ENCODE assay signal across 16 cellular contexts in the genomic region with DNA sequence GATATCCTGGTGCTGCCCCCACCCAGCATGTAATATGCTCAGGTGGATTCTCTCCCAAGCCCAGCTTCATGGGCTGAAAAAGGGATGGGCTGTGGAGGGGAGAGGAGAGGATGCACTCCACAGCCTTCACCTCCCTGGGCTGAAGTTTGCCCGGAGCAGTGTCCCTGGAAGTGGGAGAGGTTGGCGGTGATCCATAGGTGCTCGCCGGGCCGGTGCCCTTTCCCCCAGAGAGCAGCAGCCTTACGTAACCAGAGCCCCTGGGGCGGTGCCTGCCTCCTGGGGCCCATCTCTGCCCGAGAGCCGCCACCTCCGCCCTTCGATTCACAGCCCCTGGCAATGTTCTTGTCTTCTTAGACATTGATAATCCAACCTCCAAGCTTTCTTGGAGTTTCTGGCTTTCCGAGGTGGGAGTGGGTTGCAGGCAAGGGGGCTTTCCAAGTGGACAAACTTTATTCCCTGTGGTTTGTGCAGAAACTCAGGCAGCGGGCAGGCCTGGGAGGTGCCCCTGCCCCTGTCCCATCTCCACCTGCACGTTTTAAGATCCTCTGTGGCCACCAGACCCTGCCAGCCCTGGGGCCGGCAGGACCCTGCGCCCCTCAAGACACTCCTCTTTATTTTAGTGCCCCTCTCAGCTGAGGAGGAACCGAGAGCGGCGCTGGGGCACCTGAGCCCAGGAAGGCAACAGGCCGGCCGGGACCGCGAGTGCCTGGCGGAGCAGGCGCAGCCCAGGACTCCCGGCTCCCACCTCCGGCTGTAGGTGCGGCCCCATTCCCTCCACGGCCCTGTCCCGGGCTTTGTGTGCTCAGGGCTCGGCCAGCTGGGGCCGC. TPM values are rescaled to one million over a fixed set of nuclear protein-coding genes. Genes with fewer than 3 reads are reported as not detected.
DNase-seq lines count a peak whose midpoint lies in the region; ATAC-seq, FAIRE-seq and TF ChIP-seq lines count a peak whose summit lies in the region.
"Had no signal": no experiment of that assay in that cellular context is flagged by ENCODE, and none has a peak within 500 bp of the region (broad histone marks: within the 10 kb centered on the region; RNA-seq: fewer than 3 reads in every experiment).

No MANE protein-coding gene starts in this region.

- no peaks in the 10 kb centered on the region for H3K9me3 ChIP-seq in Karpas-422 (ENCODE audit: low read length)
- no peaks in the 10 kb centered on the region for H3K9me3 ChIP-seq in adrenal gland (replicated peaks in 1 of 3)
- no peaks in the 10 kb centered on the region for H3K9me3 ChIP-seq in HepG2 (ENCODE audit: low read length)
- H3K9me3 ChIP-seq in transverse colon, result no peaks in the 10 kb centered on the region

- BruUV-seq in HepG2 (replicated peaks; lab: Mats Ljungman, UMichigan), result no TSS peak

- H3K27me3 ChIP-seq in Karpas-422 (ENCODE audit: low read length), result no peaks in the 10 kb centered on the region
- H3K27me3 ChIP-seq in adrenal gland, result no peaks in the 10 kb centered on the region
- no peaks in the 10 kb centered on the region for H3K27me3 ChIP-seq in HepG2 (ENCODE audit: control insufficient read depth in 1 of 2, insufficient read depth in 2 of 2, low read length in 2 of 2)
- no peaks in the 10 kb centered on the region for H3K27me3 ChIP-seq in transverse colon

- H3K79me2 ChIP-seq in Karpas-422 (ENCODE audit: low read length) (peaks cover 69% of the 10 kb centered on the region), HepG2 (ENCODE audit: insufficient read depth, low read length) (peaks cover 31% of the 10 kb centered on the region)

- FAIRE-seq in HepG2 (lab: Jason Lieb, UNC), result peak; percentile 79
- FAIRE-seq: GM19239 had no signal

- H4K20me1 ChIP-seq in Karpas-422 (ENCODE audit: insufficient read depth, low read depth, low read length) (peaks cover 26% of the 10 kb centered on the region; the same call in 1 of the 2 replicates), HepG2 (ENCODE audit: insufficient read depth, low read length) (peaks cover 4% of the 10 kb centered on the region; the same call in 1 of the 2 replicates)

- H3K9me2 ChIP-seq in Karpas-422 (replicated peaks; ENCODE audit: insufficient read depth, low read length), result no peaks in the 10 kb centered on the region

- H3K4me3 ChIP-seq in Karpas-422 (ENCODE audit: low read length) (peak overlapping the region; percentile 96; the same call in 1 of the 2 replicates), adrenal gland (no peak overlapping the region), HepG2 (replicated peaks in 1 of 3; ENCODE audit: insufficient read depth in 1 of 3, low read depth in 2 of 3, low read length in 3 of 3) (peak overlapping the region in 2 of 3 experiments; percentile 8 to 31; a peak in 1 of 6 replicates), transverse colon (peak overlapping the region in 2 of 4 donors; percentile 13 to 25)

- DNase-seq in Karpas-422 (no peak), adrenal gland (peak in 6 of 7 donors; percentile 83 to 91 (median 89)), HepG2 (ENCODE audit: low spot score) (peak; percentile 65), transverse colon (peak; percentile 89), HCEC 1CT (no peak), NCI-H2171 (lab: John Stamatoyannopoulos, UW) (no peak), SW480 (ENCODE audit: low spot score) (no peak)
- DNase-seq: activated CD4-positive, alpha-beta T cell treated with anti-CD3 and anti-CD28 coated beads, Interleukin-2, amount 50 U/mL, for 1 hour; anterior cingulate cortex; CD4-positive, alpha-beta memory T cell; effector CD4-positive, alpha-beta T cell; GF-D8; NCI-H1694 treated with DMSO at 0.1 percent for 48 hours; NCI-H526 treated with DMSO at 0.1 percent for 48 hours; SHP77 treated with DMSO at 0.1 percent for 48 hours had no signal

- peak in 1 of 2 experiments; percentile 43; a peak in 2 of 4 replicates for TF ChIP-seq EP300 in HepG2 (IDR thresholded peaks at IDR 0.05; ENCODE audit: low read depth in 2 of 2, low read length in 2 of 2)
- TF ChIP-seq EP300 in HepG2 (CRISPR knock-in tag; IDR thresholded peaks at IDR 0.05; ENCODE audit: borderline replicate concordance), result no peak
- no peak for TF ChIP-seq EP300 in transverse colon (IDR thresholded peaks at IDR 0.05; ENCODE audit: low read depth)

- H3K4me1 ChIP-seq in Karpas-422 (ENCODE audit: low read length), result peaks cover 78% of the 10 kb centered on the region
- peaks cover 70 to 74% of the 10 kb centered on the region in 2 donors for H3K4me1 ChIP-seq in adrenal gland (replicated peaks in 1 of 2)
- peaks cover 78% of the 10 kb centered on the region for H3K4me1 ChIP-seq in HepG2 (ENCODE audit: insufficient read depth, low read length)
- peaks cover 48 to 82% (median 77%) of the 10 kb centered on the region in 4 donors for H3K4me1 ChIP-seq in transverse colon

- TF ChIP-seq RAD21 in HepG2 (CRISPR knock-in tag; IDR thresholded peaks at IDR 0.05), result no peak

- CTCF ChIA-PET in HepG2 (lab: Yijun Ruan, JAX; ENCODE audit: low intra/inter-chr PET ratio, low total read pairs), result no interaction called here

- TF ChIP-seq POLR2A in adrenal gland (IDR thresholded peaks at IDR 0.05), result peak in 1 of 2 donors; percentile 36
- peak; percentile 45 to 61 for TF ChIP-seq POLR2A in HepG2 (IDR thresholded peaks at IDR 0.05; ENCODE audit: insufficient read depth in 1 of 2, low read depth in 2 of 2, low read length in 2 of 2)
- TF ChIP-seq POLR2A in transverse colon (IDR thresholded peaks at IDR 0.05), result peak; percentile 52

- 53 to 63% (median 61%) methylated on average over 25 to 32 of the region's 32 CpGs for WGBS in adrenal gland, 4 donors
- 81% methylated on average over 20 of the region's 32 CpGs for WGBS in HepG2 (ENCODE audit: low lambda C conversion rate)
- WGBS in transverse colon (ENCODE audit: low coverage in 1 of 2), 2 donors, result 48% methylated on average over 28 of the region's 32 CpGs; no CpG with 5 or more reads in 1 of the 2 donors

- H3K36me3 ChIP-seq in Karpas-422 (ENCODE audit: insufficient read depth, low read length), result peaks cover 3% of the 10 kb centered on the region; the same call in 1 of the 2 replicates
- no peaks in the 10 kb centered on the region for H3K36me3 ChIP-seq in adrenal gland (replicated peaks in 1 of 2)
- H3K36me3 ChIP-seq in HepG2 (replicated peaks in 1 of 2; ENCODE audit: control insufficient read depth in 1 of 2, insufficient read depth in 2 of 2, low read length in 2 of 2), result no peaks in the 10 kb centered on the region
- H3K36me3 ChIP-seq in transverse colon, result no peaks in the 10 kb centered on the region

- POLR2A ChIA-PET in HepG2 (lab: Yijun Ruan, JAX), result interaction anchor here (0.6 kb wide), 1 partner anchor 10 kb away, joined by 3 read pairs; a partner anchor contains a TSS

- in situ Hi-C loops in HepG2 (cut with HindIII; ENCODE audit: extremely low pct_ligation_motif_present, low pct_unique_long_range_greater_than_20kb) (no loop called here), transverse colon (cut with MboI; ENCODE audit: low pct_ligation_motif_present in 1 of 4, low pct_unique_long_range_greater_than_20kb in 1 of 4, low sequenced_read_pairs in 3 of 4) (no loop called here)

- TF ChIP-seq CTCF in adrenal gland (IDR thresholded peaks at IDR 0.05), result no peak
- no peak; the same call in 1 of the 2 replicates for TF ChIP-seq CTCF in HepG2 (CRISPR knock-in tag; IDR thresholded peaks at IDR 0.05)
- no peak for TF ChIP-seq CTCF in transverse colon (IDR thresholded peaks at IDR 0.05)

- no peak overlapping the region for H2AFZ ChIP-seq in Karpas-422 (ENCODE audit: low read length)
- H2AFZ ChIP-seq in HepG2 (ENCODE audit: low read length), result no peak overlapping the region

- H3K9ac ChIP-seq in Karpas-422 (ENCODE audit: low read length) (peak overlapping the region; percentile 97), HepG2 (ENCODE audit: insufficient read depth, low read depth, low read length) (peak overlapping the region; percentile 7; the same call in 1 of the 2 replicates)

- H3K27ac ChIP-seq in Karpas-422 (ENCODE audit: low read length) (peak overlapping the region; percentile 80), adrenal gland (peak overlapping the region; percentile 37 to 95 (median 74)), HepG2 (ENCODE audit: extremely low read length, insufficient read depth, low read length) (peak overlapping the region; percentile 62), transverse colon (peak overlapping the region; percentile 93 to 96 (median 95))

- ATAC-seq in HepG2, result peak; percentile 9; the same call in 2 of the 3 replicates

- H3K4me2 ChIP-seq in Karpas-422 (ENCODE audit: low read depth, low read length, poor library complexity, severe bottlenecking), result peak overlapping the region; percentile 84
- peak overlapping the region; percentile 54 for H3K4me2 ChIP-seq in HepG2 (ENCODE audit: low read depth, low read length)

- intact Hi-C loops in adrenal gland (cut with DNase I), result no loop called here
- intact Hi-C loops in HepG2 (cut with micrococcal nuclease; ENCODE audit: unreplicated experiment), result loop anchor here (10.0 kb wide), 1 partner anchor 61 kb away; no protein-coding TSS in a partner anchor
- intact Hi-C loops in transverse colon (cut with DNase I; ENCODE audit: low total_unique reads), result no loop called here

RNA-seq across cellular contexts. Expression of a gene that starts 3.1 kb away (rescaled TPM):
- total RNA-seq in Karpas-422 (2014; rRNA removed; shearing (Covaris generic); ENCODE audit: low replicate concordance), result 37.2 and 55.2 TPM in 2 replicates
- 10 to 100 TPM; 12.4 to 55.8 (median 26.9) TPM for total RNA-seq in adrenal gland
- 100 to 1,000 TPM in 2 of 3 donors, 1 to 10 TPM in 1; 3.0 to 162 (median 125) TPM for polyA plus RNA-seq in adrenal gland
- total RNA-seq in HepG2 (2016; rRNA removed; fragmentation: Illumina TruSeq; extraction: Trizol), result 10.2 and 28.9 TPM in 2 replicates
- 8.3 and 8.4 TPM in 2 replicates for total RNA-seq in HepG2 (2016; cell fraction: cytosol; rRNA removed; fragmentation: Illumina TruSeq; extraction: Trizol; ENCODE audit: low read depth)
- total RNA-seq in HepG2 (2016; cell fraction: insoluble cytoplasmic fraction; rRNA removed; fragmentation: Illumina TruSeq; extraction: Trizol), result 10.2 and 31.3 TPM in 2 replicates
- total RNA-seq in HepG2 (2016; cell fraction: membrane; rRNA removed; fragmentation: Illumina TruSeq; extraction: Trizol), result 9.7 and 10.7 TPM in 2 replicates
- total RNA-seq in HepG2 (2016; cell fraction: nucleus; rRNA removed; fragmentation: Illumina TruSeq; extraction: Trizol), result 40.6 and 49.4 TPM in 2 replicates
- polyA plus RNA-seq in HepG2 (2011; rRNA removed), result 11.1 and 14.9 TPM in 2 replicates
- 3.4 and 7.3 TPM in 2 replicates for polyA plus RNA-seq in HepG2 (2011; cell fraction: cytosol; rRNA removed)
- polyA plus RNA-seq in HepG2 (2011; cell fraction: nucleus; rRNA removed), result 165 and 272 TPM in 2 replicates
- polyA plus RNA-seq in HepG2 (2012), result 8.4 and 11.0 TPM in 2 replicates
- polyA plus RNA-seq in HepG2 (2016; cell fraction: cytosol; fragmentation: Illumina TruSeq; extraction: Trizol; ENCODE audit: low read depth), result 2.6 and 2.7 TPM in 2 replicates
- polyA plus RNA-seq in HepG2 (2016; cell fraction: insoluble cytoplasmic fraction; fragmentation: Illumina TruSeq; extraction: Trizol; ENCODE audit: low read depth), result 9.7 and 12.6 TPM in 2 replicates
- 5.3 TPM in 2 replicates for polyA plus RNA-seq in HepG2 (2016; cell fraction: membrane; fragmentation: Illumina TruSeq; extraction: Trizol; ENCODE audit: low read depth)
- polyA plus RNA-seq in HepG2 (2016; cell fraction: nucleus; fragmentation: Illumina TruSeq; extraction: Trizol; ENCODE audit: insufficient read depth, low read depth), result 127 and 129 TPM in 2 replicates
- 12.2 and 29.3 TPM in 2 replicates for polyA minus RNA-seq in HepG2 (2011; rRNA and poly(A)+ RNA removed; ENCODE audit: low replicate concordance)
- polyA minus RNA-seq in HepG2 (2011; cell fraction: cytosol; rRNA and poly(A)+ RNA removed), result 3.2 and 14.2 TPM in 2 replicates
- polyA minus RNA-seq in HepG2 (2011; cell fraction: nucleus; rRNA and poly(A)+ RNA removed), result 15.8 and 22.4 TPM in 2 replicates
- total RNA-seq in transverse colon, result 100 to 1,000 TPM in 2 of 4 donors, 10 to 100 TPM in 2; 23.0 to 166 (median 90.2) TPM

RNA-seq across cellular contexts. Expression of a gene that starts 4.4 kb away (rescaled TPM):
- 41.7 and 137 TPM in 2 replicates for total RNA-seq in Karpas-422 (2014; rRNA removed; shearing (Covaris generic); ENCODE audit: low replicate concordance)
- total RNA-seq in adrenal gland (100 to 1,000 TPM in 6 of 8 donors, 10 to 100 TPM in 2; 67.0 to 164 (median 140) TPM), HepG2 (2016; rRNA removed; fragmentation: Illumina TruSeq; extraction: Trizol) (54.6 and 76.7 TPM in 2 replicates), transverse colon (100 to 1,000 TPM; 158 to 267 (median 211) TPM)
- polyA plus RNA-seq in adrenal gland (100 to 1,000 TPM in 2 of 3 donors, 1 to 10 TPM in 1; 7.1 to 253 (median 241) TPM), HepG2 (2011; rRNA removed) (39.6 and 50.7 TPM in 2 replicates)
- 213 and 245 TPM in 2 replicates for total RNA-seq in HepG2 (2016; cell fraction: cytosol; rRNA removed; fragmentation: Illumina TruSeq; extraction: Trizol; ENCODE audit: low read depth)
- 53.9 and 78.9 TPM in 2 replicates for total RNA-seq in HepG2 (2016; cell fraction: insoluble cytoplasmic fraction; rRNA removed; fragmentation: Illumina TruSeq; extraction: Trizol)
- 142 and 185 TPM in 2 replicates for total RNA-seq in HepG2 (2016; cell fraction: membrane; rRNA removed; fragmentation: Illumina TruSeq; extraction: Trizol)
- 43.6 and 55.4 TPM in 2 replicates for total RNA-seq in HepG2 (2016; cell fraction: nucleus; rRNA removed; fragmentation: Illumina TruSeq; extraction: Trizol)
- 28.2 and 61.1 TPM in 2 replicates for polyA plus RNA-seq in HepG2 (2011; cell fraction: cytosol; rRNA removed)
- polyA plus RNA-seq in HepG2 (2011; cell fraction: nucleus; rRNA removed), result 96.2 and 105 TPM in 2 replicates
- polyA plus RNA-seq in HepG2 (2012), result 16.1 and 33.3 TPM in 2 replicates
- 190 and 204 TPM in 2 replicates for polyA plus RNA-seq in HepG2 (2016; cell fraction: cytosol; fragmentation: Illumina TruSeq; extraction: Trizol; ENCODE audit: low read depth)
- polyA plus RNA-seq in HepG2 (2016; cell fraction: insoluble cytoplasmic fraction; fragmentation: Illumina TruSeq; extraction: Trizol; ENCODE audit: low read depth), result 37.1 and 43.7 TPM in 2 replicates
- 110 and 119 TPM in 2 replicates for polyA plus RNA-seq in HepG2 (2016; cell fraction: membrane; fragmentation: Illumina TruSeq; extraction: Trizol; ENCODE audit: low read depth)
- 85.1 and 93.5 TPM in 2 replicates for polyA plus RNA-seq in HepG2 (2016; cell fraction: nucleus; fragmentation: Illumina TruSeq; extraction: Trizol; ENCODE audit: insufficient read depth, low read depth)
- polyA minus RNA-seq in HepG2 (2011; rRNA and poly(A)+ RNA removed; ENCODE audit: low replicate concordance), result 21.1 and 22.3 TPM in 2 replicates
- polyA minus RNA-seq in HepG2 (2011; cell fraction: cytosol; rRNA and poly(A)+ RNA removed), result 13.8 and 16.0 TPM in 2 replicates
- polyA minus RNA-seq in HepG2 (2011; cell fraction: nucleus; rRNA and poly(A)+ RNA removed), result 14.9 and 18.2 TPM in 2 replicates

RNA-seq across cellular contexts. Expression of a gene that starts 10.0 kb away (rescaled TPM):
- 149 and 293 TPM in 2 replicates for total RNA-seq in Karpas-422 (2014; rRNA removed; shearing (Covaris generic); ENCODE audit: low replicate concordance)
- 100 to 1,000 TPM in 5 of 8 donors, 10 to 100 TPM in 3; 71.8 to 351 (median 130) TPM for total RNA-seq in adrenal gland
- 100 to 1,000 TPM in 2 of 3 donors, 10 to 100 TPM in 1; 40.4 to 403 (median 328) TPM for polyA plus RNA-seq in adrenal gland
- 70.1 and 75.1 TPM in 2 replicates for total RNA-seq in HepG2 (2016; rRNA removed; fragmentation: Illumina TruSeq; extraction: Trizol)
- total RNA-seq in HepG2 (2016; cell fraction: cytosol; rRNA removed; fragmentation: Illumina TruSeq; extraction: Trizol; ENCODE audit: low read depth), result 106 and 145 TPM in 2 replicates
- 72.6 and 72.8 TPM in 2 replicates for total RNA-seq in HepG2 (2016; cell fraction: insoluble cytoplasmic fraction; rRNA removed; fragmentation: Illumina TruSeq; extraction: Trizol)
- 85.6 and 121 TPM in 2 replicates for total RNA-seq in HepG2 (2016; cell fraction: membrane; rRNA removed; fragmentation: Illumina TruSeq; extraction: Trizol)
- 25.9 and 26.1 TPM in 2 replicates for total RNA-seq in HepG2 (2016; cell fraction: nucleus; rRNA removed; fragmentation: Illumina TruSeq; extraction: Trizol)
- 65.5 and 65.8 TPM in 2 replicates for polyA plus RNA-seq in HepG2 (2011; rRNA removed)
- polyA plus RNA-seq in HepG2 (2011; cell fraction: cytosol; rRNA removed), result 61.3 and 112 TPM in 2 replicates
- polyA plus RNA-seq in HepG2 (2011; cell fraction: nucleus; rRNA removed), result 121 and 152 TPM in 2 replicates
- 40.7 and 43.0 TPM in 2 replicates for polyA plus RNA-seq in HepG2 (2012)
- polyA plus RNA-seq in HepG2 (2016; cell fraction: cytosol; fragmentation: Illumina TruSeq; extraction: Trizol; ENCODE audit: low read depth), result 158 and 183 TPM in 2 replicates
- polyA plus RNA-seq in HepG2 (2016; cell fraction: insoluble cytoplasmic fraction; fragmentation: Illumina TruSeq; extraction: Trizol; ENCODE audit: low read depth), result 91.6 and 101 TPM in 2 replicates
- polyA plus RNA-seq in HepG2 (2016; cell fraction: membrane; fragmentation: Illumina TruSeq; extraction: Trizol; ENCODE audit: low read depth), result 118 and 119 TPM in 2 replicates
- polyA plus RNA-seq in HepG2 (2016; cell fraction: nucleus; fragmentation: Illumina TruSeq; extraction: Trizol; ENCODE audit: insufficient read depth, low read depth), result 66.7 and 70.0 TPM in 2 replicates
- 66.6 and 95.2 TPM in 2 replicates for polyA minus RNA-seq in HepG2 (2011; rRNA and poly(A)+ RNA removed; ENCODE audit: low replicate concordance)
- polyA minus RNA-seq in HepG2 (2011; cell fraction: cytosol; rRNA and poly(A)+ RNA removed), result 30.0 and 37.0 TPM in 2 replicates
- 15.3 and 23.3 TPM in 2 replicates for polyA minus RNA-seq in HepG2 (2011; cell fraction: nucleus; rRNA and poly(A)+ RNA removed)
- 10 to 100 TPM; 32.6 to 91.8 (median 86.7) TPM for total RNA-seq in transverse colon

RNA-seq across cellular contexts. Expression of a gene that starts 15.3 kb away (rescaled TPM):
- total RNA-seq in Karpas-422 (2014; rRNA removed; shearing (Covaris generic); ENCODE audit: low replicate concordance), result 0.22 TPM in 1 of 2 replicates, not detected in the other
- total RNA-seq in adrenal gland (1 to 10 TPM in 1 of 8 donors, under 1 TPM in 6, not detected in 1; 0.18 to 1.1 (median 0.39) TPM), HepG2 (2016; rRNA removed; fragmentation: Illumina TruSeq; extraction: Trizol) (2.4 and 4.9 TPM in 2 replicates), transverse colon (10 to 100 TPM in 1 of 4 donors, 1 to 10 TPM in 3; 2.3 to 13.1 (median 4.2) TPM)
- polyA plus RNA-seq in adrenal gland (1 to 10 TPM in 1 of 3 donors, under 1 TPM in 1, not detected in 1; 0.71 to 3.9 TPM), HepG2 (2011; rRNA removed) (1.7 and 2.9 TPM in 2 replicates)
- 0.61 and 0.88 TPM in 2 replicates for total RNA-seq in HepG2 (2016; cell fraction: cytosol; rRNA removed; fragmentation: Illumina TruSeq; extraction: Trizol; ENCODE audit: low read depth)
- 2.1 and 4.8 TPM in 2 replicates for total RNA-seq in HepG2 (2016; cell fraction: insoluble cytoplasmic fraction; rRNA removed; fragmentation: Illumina TruSeq; extraction: Trizol)
- 1.1 and 1.8 TPM in 2 replicates for total RNA-seq in HepG2 (2016; cell fraction: membrane; rRNA removed; fragmentation: Illumina TruSeq; extraction: Trizol)
- total RNA-seq in HepG2 (2016; cell fraction: nucleus; rRNA removed; fragmentation: Illumina TruSeq; extraction: Trizol), result 3.0 and 3.4 TPM in 2 replicates
- polyA plus RNA-seq in HepG2 (2011; cell fraction: cytosol; rRNA removed), result 2.6 and 4.2 TPM in 2 replicates
- polyA plus RNA-seq in HepG2 (2011; cell fraction: nucleus; rRNA removed), result 4.0 and 4.2 TPM in 2 replicates
- polyA plus RNA-seq in HepG2 (2012), result 1.7 and 2.2 TPM in 2 replicates
- 0.58 and 0.66 TPM in 2 replicates for polyA plus RNA-seq in HepG2 (2016; cell fraction: cytosol; fragmentation: Illumina TruSeq; extraction: Trizol; ENCODE audit: low read depth)
- 2.6 and 2.7 TPM in 2 replicates for polyA plus RNA-seq in HepG2 (2016; cell fraction: insoluble cytoplasmic fraction; fragmentation: Illumina TruSeq; extraction: Trizol; ENCODE audit: low read depth)
- polyA plus RNA-seq in HepG2 (2016; cell fraction: membrane; fragmentation: Illumina TruSeq; extraction: Trizol; ENCODE audit: low read depth), result 0.93 and 1.1 TPM in 2 replicates
- polyA plus RNA-seq in HepG2 (2016; cell fraction: nucleus; fragmentation: Illumina TruSeq; extraction: Trizol; ENCODE audit: insufficient read depth, low read depth), result 5.9 and 6.7 TPM in 2 replicates
- polyA minus RNA-seq in HepG2 (2011; rRNA and poly(A)+ RNA removed; ENCODE audit: low replicate concordance), result 3.9 and 5.4 TPM in 2 replicates
- 3.1 and 4.6 TPM in 2 replicates for polyA minus RNA-seq in HepG2 (2011; cell fraction: cytosol; rRNA and poly(A)+ RNA removed)
- 1.0 and 1.7 TPM in 2 replicates for polyA minus RNA-seq in HepG2 (2011; cell fraction: nucleus; rRNA and poly(A)+ RNA removed)

RNA-seq across cellular contexts. Expression of a gene that starts 21.9 kb away (rescaled TPM):
- 73.8 and 114 TPM in 2 replicates for total RNA-seq in Karpas-422 (2014; rRNA removed; shearing (Covaris generic); ENCODE audit: low replicate concordance)
- total RNA-seq in adrenal gland, result 100 to 1,000 TPM in 2 of 8 donors, 10 to 100 TPM in 6; 34.7 to 177 (median 89.2) TPM
- 100 to 1,000 TPM in 2 of 3 donors, 10 to 100 TPM in 1; 37.9 to 462 (median 302) TPM for polyA plus RNA-seq in adrenal gland
- 34.1 and 63.6 TPM in 2 replicates for total RNA-seq in HepG2 (2016; rRNA removed; fragmentation: Illumina TruSeq; extraction: Trizol)
- 17.1 and 18.2 TPM in 2 replicates for total RNA-seq in HepG2 (2016; cell fraction: cytosol; rRNA removed; fragmentation: Illumina TruSeq; extraction: Trizol; ENCODE audit: low read depth)
- total RNA-seq in HepG2 (2016; cell fraction: insoluble cytoplasmic fraction; rRNA removed; fragmentation: Illumina TruSeq; extraction: Trizol), result 29.4 and 68.9 TPM in 2 replicates
- total RNA-seq in HepG2 (2016; cell fraction: membrane; rRNA removed; fragmentation: Illumina TruSeq; extraction: Trizol), result 23.2 and 28.4 TPM in 2 replicates
- 78.3 and 79.1 TPM in 2 replicates for total RNA-seq in HepG2 (2016; cell fraction: nucleus; rRNA removed; fragmentation: Illumina TruSeq; extraction: Trizol)
- 76.9 and 104 TPM in 2 replicates for polyA plus RNA-seq in HepG2 (2011; rRNA removed)
- polyA plus RNA-seq in HepG2 (2011; cell fraction: cytosol; rRNA removed), result 24.1 and 52.3 TPM in 2 replicates
- 959 and 1,318 TPM in 2 replicates for polyA plus RNA-seq in HepG2 (2011; cell fraction: nucleus; rRNA removed)
- 36.6 and 59.1 TPM in 2 replicates for polyA plus RNA-seq in HepG2 (2012)
- 14.1 and 16.7 TPM in 2 replicates for polyA plus RNA-seq in HepG2 (2016; cell fraction: cytosol; fragmentation: Illumina TruSeq; extraction: Trizol; ENCODE audit: low read depth)
- polyA plus RNA-seq in HepG2 (2016; cell fraction: insoluble cytoplasmic fraction; fragmentation: Illumina TruSeq; extraction: Trizol; ENCODE audit: low read depth), result 34.3 and 41.8 TPM in 2 replicates
- polyA plus RNA-seq in HepG2 (2016; cell fraction: membrane; fragmentation: Illumina TruSeq; extraction: Trizol; ENCODE audit: low read depth), result 19.1 and 22.6 TPM in 2 replicates
- 215 and 253 TPM in 2 replicates for polyA plus RNA-seq in HepG2 (2016; cell fraction: nucleus; fragmentation: Illumina TruSeq; extraction: Trizol; ENCODE audit: insufficient read depth, low read depth)
- 36.6 and 76.1 TPM in 2 replicates for polyA minus RNA-seq in HepG2 (2011; rRNA and poly(A)+ RNA removed; ENCODE audit: low replicate concordance)
- polyA minus RNA-seq in HepG2 (2011; cell fraction: cytosol; rRNA and poly(A)+ RNA removed), result 23.0 and 32.0 TPM in 2 replicates
- 71.6 and 76.3 TPM in 2 replicates for polyA minus RNA-seq in HepG2 (2011; cell fraction: nucleus; rRNA and poly(A)+ RNA removed)
- 100 to 1,000 TPM; 133 to 386 (median 259) TPM for total RNA-seq in transverse colon

Comparison
In these comparisons a context has a peak if more than half of its experiments do, and no peak if none do; other contexts are left out.
1. DNase-seq: peak in adrenal gland (6 of 7), HepG2 (single experiment) and transverse colon (single experiment); none in Karpas-422 (single experiment), HCEC 1CT (single experiment), NCI-H2171 (single experiment) and SW480 (single experiment).
2. H3K4me3 ChIP-seq: peak in Karpas-422 (single experiment) and HepG2 (2 of 3); none in adrenal gland (0 of 4).
3. Peak in every context shown above with its lines, with median percentiles within 50 percentile points of each other: H3K27ac ChIP-seq.